In genomic region chr1:55150880-55151582, GRCh38 we compare ENCODE assay signal across 9 cellular contexts.
DNase-seq lines count a peak whose midpoint lies in the region; ATAC-seq and TF ChIP-seq lines count a peak whose summit lies in the region.
"Had no signal": no experiment of that assay in that cellular context is flagged by ENCODE, and none has a peak within 500 bp of the region (broad histone marks: within the 10 kb centered on the region; RNA-seq: fewer than 3 reads in every experiment).

No MANE protein-coding gene starts in this region.

- TF ChIP-seq CTCF in CD4-positive, alpha-beta T cell (IDR thresholded peaks at IDR 0.05), result no peak
- TF ChIP-seq CTCF in progenitor cell of endocrine pancreas (IDR thresholded peaks at IDR 0.05; ENCODE audit: unreplicated experiment), result no peak

- no peaks in the 10 kb centered on the region for H3K27me3 ChIP-seq in CD4-positive, alpha-beta T cell (ENCODE audit: control insufficient read depth, insufficient read depth, low read length)

- H3K27ac Mint-ChIP-seq in CD4-positive, alpha-beta T cell, result peak overlapping the region; percentile 88
- no peak overlapping the region for H3K27ac Mint-ChIP-seq in progenitor cell of endocrine pancreas

- H3K9me3 ChIP-seq in CD4-positive, alpha-beta T cell (ENCODE audit: control insufficient read depth, low read length), result no peaks in the 10 kb centered on the region

- no peaks in the 10 kb centered on the region for H3K9me3 Mint-ChIP-seq in CD4-positive, alpha-beta T cell
- H3K9me3 Mint-ChIP-seq in progenitor cell of endocrine pancreas (ENCODE audit: low read depth), result no peaks in the 10 kb centered on the region

- POLR2A ChIA-PET in CD4-positive, alpha-beta T cell (lab: Charles Lee), result interaction anchor here (1.0 to 2.2 kb wide), 2 partner anchors 23 to 64 kb away, joined by 4 to 5 read pairs; partner anchors contain the start of gene USP24

- intact Hi-C loops in CD4-positive, alpha-beta T cell (cut with DNase I, micrococcal nuclease), result loop anchor here (5.0 kb wide), 1 partner anchor 61 kb away; no protein-coding TSS in a partner anchor

- H3K4me3 Mint-ChIP-seq in CD4-positive, alpha-beta T cell, result peak overlapping the region; percentile 35
- H3K4me3 Mint-ChIP-seq in progenitor cell of endocrine pancreas (ENCODE audit: low read depth), result no peak overlapping the region

- CTCF ChIA-PET in CD4-positive, alpha-beta T cell (lab: Charles Lee), result no interaction called here

- H3K36me3 Mint-ChIP-seq in CD4-positive, alpha-beta T cell (ENCODE audit: low read depth), result peaks cover 69% of the 10 kb centered on the region
- H3K36me3 Mint-ChIP-seq in progenitor cell of endocrine pancreas (ENCODE audit: insufficient read depth), result peaks cover 14% of the 10 kb centered on the region

- no peak for DNase-seq in CD4-positive, alpha-beta T cell
- peak; percentile 38 for DNase-seq in globus pallidus (ENCODE audit: low spot score)
- no peak for DNase-seq in inferior parietal cortex (ENCODE audit: extremely low spot score)
- DNase-seq in progenitor cell of endocrine pancreas (ENCODE audit: low spot score, unreplicated experiment), result no peak
- no peak for DNase-seq in hepatic stellate cell (ENCODE audit: low spot score)
- DNase-seq in EL, result no peak
- DNase-seq: islet precursor cell had no signal

- no peaks in the 10 kb centered on the region for H3K27me3 Mint-ChIP-seq in CD4-positive, alpha-beta T cell
- no peaks in the 10 kb centered on the region for H3K27me3 Mint-ChIP-seq in progenitor cell of endocrine pancreas

- ATAC-seq in CD4-positive, alpha-beta T cell (ENCODE audit: poor library complexity), result peak; percentile 87
- peak; percentile 66 for ATAC-seq in GM19467 (IDR thresholded peaks at IDR 0.05; ENCODE audit: unreplicated experiment)
- ATAC-seq in HG03469 (IDR thresholded peaks at IDR 0.05; ENCODE audit: unreplicated experiment), result peak; percentile 77

- H3K4me1 Mint-ChIP-seq in CD4-positive, alpha-beta T cell (ENCODE audit: low read depth), result peaks cover 41% of the 10 kb centered on the region
- no peaks in the 10 kb centered on the region for H3K4me1 Mint-ChIP-seq in progenitor cell of endocrine pancreas (ENCODE audit: low read depth)

- peak overlapping the region; percentile 17 for H3K27ac ChIP-seq in CD4-positive, alpha-beta T cell (ENCODE audit: low read depth, low read length)
